7 cellular contexts compared by ENCODE assay signal in the genomic region with DNA sequence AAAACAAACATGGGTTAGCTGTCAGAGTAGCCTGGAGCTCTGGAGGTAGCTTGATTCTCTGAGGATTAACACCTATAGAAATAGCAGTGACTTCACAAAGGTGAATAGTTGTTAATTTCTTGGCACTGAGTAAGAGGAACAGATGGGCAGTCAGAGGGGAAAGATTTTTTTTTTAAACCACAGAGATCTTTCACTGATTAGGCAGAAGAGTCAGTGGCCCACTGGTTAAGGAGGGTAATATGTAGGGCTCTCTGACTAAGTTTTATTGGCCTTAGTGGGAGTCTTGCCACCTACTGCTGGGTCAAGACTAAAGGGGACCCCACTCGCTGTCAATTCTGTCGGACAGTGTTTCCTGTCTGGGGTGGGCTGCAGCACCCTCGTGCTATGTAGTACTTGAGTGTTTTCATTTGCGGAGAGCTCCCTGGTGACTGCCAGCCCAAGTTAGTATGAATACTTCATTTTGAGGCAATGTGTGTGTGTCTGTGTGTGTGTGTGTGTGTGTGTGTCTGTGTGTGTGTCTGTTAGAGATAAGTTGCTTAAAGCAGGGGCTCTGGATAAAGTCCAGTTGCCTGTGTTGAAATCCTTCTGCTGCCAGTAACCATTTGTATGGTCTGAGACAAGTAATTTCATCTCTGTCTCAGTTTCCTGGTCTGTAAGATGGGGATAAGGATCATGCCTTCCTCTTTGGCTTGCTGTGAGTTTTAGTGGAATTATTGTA.
DNase-seq lines count a peak whose midpoint lies in the region; ATAC-seq, FAIRE-seq and TF ChIP-seq lines count a peak whose summit lies in the region.

No MANE protein-coding gene starts in this region.

- no peak overlapping the region for H3K9ac ChIP-seq in Karpas-422 (ENCODE audit: low read length)

- H3K27ac Mint-ChIP-seq in activated naive CD4-positive, alpha-beta T cell treated with anti-CD3 and anti-CD28 coated beads, Interleukin-2, amount 50 U/mL, for 24 hours = peak overlapping the region; percentile 100
- peak overlapping the region; percentile 37 for H3K27ac Mint-ChIP-seq in type B pancreatic cell

- no peak overlapping the region for H3K27ac ChIP-seq in Karpas-422 (ENCODE audit: low read length)
- H3K27ac ChIP-seq in layer of hippocampus (ENCODE audit: low read depth, low read length) = peak overlapping the region; percentile 88

- peaks cover 90% of the 10 kb centered on the region for H3K4me1 Mint-ChIP-seq in activated naive CD4-positive, alpha-beta T cell treated with anti-CD3 and anti-CD28 coated beads, Interleukin-2, amount 50 U/mL, for 24 hours
- peaks cover 71% of the 10 kb centered on the region for H3K4me1 Mint-ChIP-seq in type B pancreatic cell (ENCODE audit: unreplicated experiment)

- no peaks in the 10 kb centered on the region for H3K9me3 ChIP-seq in Karpas-422 (ENCODE audit: low read length)

- H3K27me3 Mint-ChIP-seq in activated naive CD4-positive, alpha-beta T cell treated with anti-CD3 and anti-CD28 coated beads, Interleukin-2, amount 50 U/mL, for 24 hours = no peaks in the 10 kb centered on the region
- H3K27me3 Mint-ChIP-seq in type B pancreatic cell = no peaks in the 10 kb centered on the region

- peaks cover 87% of the 10 kb centered on the region for H3K4me1 ChIP-seq in Karpas-422 (ENCODE audit: low read length)

- H2AFZ ChIP-seq in Karpas-422 (ENCODE audit: low read length) = no peak overlapping the region

- DNase-seq in GM12892 (ENCODE audit: insufficient read length) (no peak), Karpas-422 (no peak), type B pancreatic cell (ENCODE audit: extremely low spot score, unreplicated experiment) (no peak), ureter (ENCODE audit: low spot score) (no peak)

- H3K9me3 Mint-ChIP-seq in activated naive CD4-positive, alpha-beta T cell treated with anti-CD3 and anti-CD28 coated beads, Interleukin-2, amount 50 U/mL, for 24 hours = peaks cover 5% of the 10 kb centered on the region
- H3K9me3 Mint-ChIP-seq in type B pancreatic cell = no peaks in the 10 kb centered on the region

- TF ChIP-seq POLR2A in GM12892 (IDR thresholded peaks at IDR 0.05; ENCODE audit: low read depth, low read length) = peak; percentile 45; the same call in 1 of the 2 replicates

- H3K36me3 ChIP-seq in Karpas-422 (ENCODE audit: insufficient read depth, low read length) = no peaks in the 10 kb centered on the region

- ATAC-seq in GM21619 (IDR thresholded peaks at IDR 0.05; ENCODE audit: unreplicated experiment) = peak; percentile 39

- TF ChIP-seq CTCF in type B pancreatic cell (conservative IDR thresholded peaks at IDR 0.05) = no peak

- FAIRE-seq in GM12892 (lab: Jason Lieb, UNC) = peak; percentile 80

- no peaks in the 10 kb centered on the region for H3K79me2 ChIP-seq in Karpas-422 (ENCODE audit: low read length)

- peak overlapping the region; percentile 43 for H3K4me2 ChIP-seq in Karpas-422 (ENCODE audit: low read depth, low read length, poor library complexity, severe bottlenecking)

- H3K27me3 ChIP-seq in Karpas-422 (ENCODE audit: low read length) (no peaks in the 10 kb centered on the region), layer of hippocampus (ENCODE audit: control insufficient read depth, insufficient read depth, low read length) (no peaks in the 10 kb centered on the region)

- H3K9me2 ChIP-seq in Karpas-422 (replicated peaks; ENCODE audit: insufficient read depth, low read length) = no peaks in the 10 kb centered on the region

- peaks cover 30% of the 10 kb centered on the region for H3K36me3 Mint-ChIP-seq in activated naive CD4-positive, alpha-beta T cell treated with anti-CD3 and anti-CD28 coated beads, Interleukin-2, amount 50 U/mL, for 24 hours
- peaks cover 14% of the 10 kb centered on the region for H3K36me3 Mint-ChIP-seq in type B pancreatic cell

- H3K4me3 ChIP-seq in Karpas-422 (ENCODE audit: low read length) = no peak overlapping the region

- no peaks in the 10 kb centered on the region for H4K20me1 ChIP-seq in Karpas-422 (ENCODE audit: insufficient read depth, low read depth, low read length)

- H3K4me3 Mint-ChIP-seq in activated naive CD4-positive, alpha-beta T cell treated with anti-CD3 and anti-CD28 coated beads, Interleukin-2, amount 50 U/mL, for 24 hours = peak overlapping the region; percentile 94
- no peak overlapping the region for H3K4me3 Mint-ChIP-seq in type B pancreatic cell
